In genomic region chr10:3102721-3103410, GRCh38 we compare ENCODE assay signal across 13 cellular contexts. TPM values are rescaled to one million over a fixed set of nuclear protein-coding genes. Genes with fewer than 3 reads are reported as not detected.
DNase-seq lines count a peak whose midpoint lies in the region; ATAC-seq and TF ChIP-seq lines count a peak whose summit lies in the region.
"Had no signal": no experiment of that assay in that cellular context is flagged by ENCODE, and none has a peak within 500 bp of the region (broad histone marks: within the 10 kb centered on the region; RNA-seq: fewer than 3 reads in every experiment).

No MANE protein-coding gene starts in this region.

- intact Hi-C loops in testis (cut with DNase I; ENCODE audit: low total_unique reads) = no loop called here

- DNase-seq in NCI-H1092 treated with DMSO at 0.1 percent for 48 hours (lab: John Stamatoyannopoulos, UW) (peak; percentile 11), NCI-H1092 (lab: John Stamatoyannopoulos, UW) (no peak), astrocyte of the spinal cord (ENCODE audit: low read depth, low spot score) (peak; percentile 73), iris pigment epithelial cell (ENCODE audit: low read depth) (peak; percentile 66), testis (no peak)
- DNase-seq: activated CD8-positive, alpha-beta memory T cell treated with anti-CD3 and anti-CD28 coated beads, Interleukin-2, amount 10 ng/mL, durations not matched to agents 7 days and 5 days; left lung; SIG-M5; stimulated activated CD4-positive, alpha-beta T cell treated with anti-CD3 and anti-CD28 coated beads, Interleukin-15, amount 100 ng/mL, for 24 hours had no signal

- H3K27ac ChIP-seq in stomach smooth muscle (ENCODE audit: low read length) = peak overlapping the region; percentile 37
- H3K27ac ChIP-seq in testis = no peak overlapping the region
- H3K27ac ChIP-seq: 22Rv1, left lung had no signal

- TF ChIP-seq POLR2A in testis (IDR thresholded peaks at IDR 0.05) = no peak

- in situ Hi-C loops in astrocyte of the spinal cord (cut with HindIII; ENCODE audit: low sequenced_read_pairs) = no loop called here

- H3K9me3 ChIP-seq in stomach smooth muscle (ENCODE audit: control insufficient read depth in 2 of 2, low read length in 2 of 2) (no peaks in the 10 kb centered on the region), testis (no peaks in the 10 kb centered on the region)
- H3K9me3 ChIP-seq: left lung had no signal

- H3K4me3 ChIP-seq in astrocyte of the spinal cord (ENCODE audit: low read depth, low read length) = no peak overlapping the region
- H3K4me3 ChIP-seq in stomach smooth muscle (ENCODE audit: low read length in 2 of 2) = no peak overlapping the region
- no peak overlapping the region for H3K4me3 ChIP-seq in testis
- H3K4me3 ChIP-seq: left lung had no signal

- WGBS in testis, 2 donors = 58 to 71% methylated on average over 16 to 19 of the region's 19 CpGs

- H3K27me3 ChIP-seq in stomach smooth muscle (ENCODE audit: control insufficient read depth in 1 of 2, insufficient read depth in 2 of 2, low read length in 2 of 2) (no peaks in the 10 kb centered on the region), testis (no peaks in the 10 kb centered on the region)
- H3K27me3 ChIP-seq: left lung had no signal

- TF ChIP-seq CTCF in astrocyte of the spinal cord (IDR thresholded peaks at IDR 0.05; ENCODE audit: low read depth, low read length) (no peak), testis (IDR thresholded peaks at IDR 0.05) (no peak)

- H3K9ac ChIP-seq in stomach smooth muscle (ENCODE audit: low read length in 2 of 2) = no peak overlapping the region

- H3K4me1 ChIP-seq in stomach smooth muscle (ENCODE audit: control insufficient read depth, insufficient read depth, low read length) = peaks cover 2% of the 10 kb centered on the region
- H3K4me1 ChIP-seq in testis = no peaks in the 10 kb centered on the region

- H3K36me3 ChIP-seq in stomach smooth muscle (ENCODE audit: control insufficient read depth in 2 of 2, insufficient read depth in 2 of 2, low read length in 2 of 2) (peaks cover 0 to 21% of the 10 kb centered on the region in 2 donors), testis (ENCODE audit: low read depth, missing control alignments) (no peaks in the 10 kb centered on the region)

- ATAC-seq in HG03432 (IDR thresholded peaks at IDR 0.05; ENCODE audit: unreplicated experiment) (no peak), HG03442 (IDR thresholded peaks at IDR 0.05; ENCODE audit: unreplicated experiment) (no peak)
- ATAC-seq: activated CD8-positive, alpha-beta memory T cell treated with anti-CD3 and anti-CD28 coated beads, Interleukin-2, amount 10 ng/mL, durations not matched to agents 7 days and 5 days; left lung had no signal

RNA-seq across cellular contexts. Expression of gene PFKP, which starts 35.5 kb away (rescaled TPM):
- 100 to 1,000 TPM; 134 to 186 TPM for total RNA-seq in testis
- polyA plus RNA-seq in testis (ENCODE audit: insufficient read depth, low read depth, low replicate concordance) = 447 TPM

Comparison
In these comparisons a context has a peak if more than half of its experiments do, and no peak if none do; other contexts are left out.
1. DNase-seq: peak in NCI-H1092 treated with DMSO at 0.1 percent for 48 hours (single experiment), astrocyte of the spinal cord (single experiment) and iris pigment epithelial cell (single experiment); none in NCI-H1092 (single experiment) and testis (single experiment).